21 cellular contexts compared by ENCODE assay signal in the genomic region with DNA sequence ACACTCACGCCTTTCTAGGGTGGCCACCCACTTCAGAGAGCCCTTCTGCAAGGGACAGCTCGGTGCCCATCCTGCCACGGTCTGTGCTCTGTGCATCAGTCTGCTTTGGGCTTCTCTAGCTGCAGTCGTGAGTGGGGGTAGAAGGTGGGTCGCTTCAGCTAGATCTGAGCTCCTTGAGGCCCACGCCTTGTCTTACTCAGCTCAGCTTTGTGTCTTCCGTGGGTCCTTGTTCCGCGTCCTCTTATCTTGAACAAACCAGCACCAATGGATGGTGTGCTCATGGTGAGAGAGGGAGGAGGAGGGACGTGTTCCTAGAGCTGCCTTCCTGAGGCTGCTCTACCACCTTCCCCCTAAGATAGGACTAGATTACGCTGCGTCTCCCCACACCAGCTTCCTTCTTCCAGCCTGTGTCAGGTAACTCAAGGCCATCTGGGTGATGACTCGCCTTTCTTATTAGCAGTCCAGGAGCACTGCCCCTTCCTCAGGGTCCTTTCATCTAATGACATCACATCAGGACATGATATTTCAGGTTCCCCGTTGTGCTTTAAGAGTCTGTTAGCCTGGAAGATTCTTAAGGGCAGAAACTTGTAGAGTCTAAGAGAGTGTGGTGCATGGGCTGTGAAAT.
DNase-seq lines count a peak whose midpoint lies in the region; ATAC-seq and TF ChIP-seq lines count a peak whose summit lies in the region.
"Had no signal": no experiment of that assay in that cellular context is flagged by ENCODE, and none has a peak within 500 bp of the region (broad histone marks: within the 10 kb centered on the region; RNA-seq: fewer than 3 reads in every experiment).

No MANE protein-coding gene starts in this region.

- ATAC-seq in HG03097 (IDR thresholded peaks at IDR 0.05; ENCODE audit: low FRiP score, unreplicated experiment): no peak
- ATAC-seq in HG03521 (IDR thresholded peaks at IDR 0.05; ENCODE audit: unreplicated experiment): no peak
- ATAC-seq in HG02610 (IDR thresholded peaks at IDR 0.05; ENCODE audit: unreplicated experiment): no peak

- H3K4me3 ChIP-seq in osteoblast (ENCODE audit: insufficient read depth, low read length) (no peak overlapping the region), A673 (ENCODE audit: low read depth, low read length, poor library complexity, severe bottlenecking) (no peak overlapping the region)

- DNase-seq in CMK (ENCODE audit: low read depth) (peak; percentile 22), amniotic epithelial cell (ENCODE audit: low read depth) (peak; percentile 39), head of caudate nucleus (peak in 31 of 42 donors; percentile 19 to 90 (median 64)), osteoblast (ENCODE audit: insufficient read length, low spot score, missing footprints) (peak; percentile 57), A673 (ENCODE audit: low spot score) (no peak)
- DNase-seq: AML-193; Calu3; CD8-positive, alpha-beta memory T cell; DND-41; H7; NCI-H1048; NCI-H1417; NCI-H1694; NCI-H2029 treated with DMSO at 0.1 percent for 48 hours; NCI-H526 treated with DMSO at 0.1 percent for 48 hours; Right ventricle myocardium superior had no signal

- BruUV-seq in A673 (replicated peaks; lab: Mats Ljungman, UMichigan): no TSS peak

- H4K20me1 ChIP-seq in osteoblast (ENCODE audit: insufficient read depth, low read length): peaks cover 46% of the 10 kb centered on the region

- no peaks in the 10 kb centered on the region for H3K9me3 ChIP-seq in osteoblast (ENCODE audit: low read depth, low read length)
- no peaks in the 10 kb centered on the region for H3K9me3 ChIP-seq in A673 (ENCODE audit: low read depth, low read length, poor library complexity, severe bottlenecking)

- CTCF ChIA-PET in A673 (lab: Charles Lee): no interaction called here

- H3K4me1 ChIP-seq in osteoblast (ENCODE audit: insufficient read depth, low read length) (no peaks in the 10 kb centered on the region), A673 (ENCODE audit: insufficient read depth, low read length, poor library complexity, severe bottlenecking) (peaks cover 27% of the 10 kb centered on the region)

- peaks cover 65% of the 10 kb centered on the region for H3K27me3 ChIP-seq in osteoblast (ENCODE audit: insufficient read depth, low read length)
- H3K27me3 ChIP-seq in A673 (replicated peaks; ENCODE audit: insufficient read depth, low read depth, low read length, poor library complexity): peaks cover 6% of the 10 kb centered on the region

- no peaks in the 10 kb centered on the region for H3K36me3 ChIP-seq in osteoblast (ENCODE audit: insufficient read depth, low read length)
- no peaks in the 10 kb centered on the region for H3K36me3 ChIP-seq in A673 (ENCODE audit: insufficient read depth, low read length, poor library complexity, severe bottlenecking)

- TF ChIP-seq CTCF in osteoblast (IDR thresholded peaks at IDR 0.05; ENCODE audit: extremely low read depth, low read depth, low read length) (no peak), A673 (conservative IDR thresholded peaks at IDR 0.05; ENCODE audit: low read depth, low read length) (no peak)

- intact Hi-C loops in head of caudate nucleus (cut with DNase I) (no loop called here), A673 (cut with micrococcal nuclease; ENCODE audit: unreplicated experiment) (no loop called here)

- POLR2A ChIA-PET in A673 (lab: Charles Lee; ENCODE audit: low non-redundant PET): interaction anchor here (1.2 kb wide), 1 partner anchor 38 kb away, joined by 3 read pairs; no protein-coding TSS in a partner anchor

- H3K27ac ChIP-seq in osteoblast (ENCODE audit: low read depth, low read length) (no peak overlapping the region), A673 (ENCODE audit: low read depth, low read length, poor library complexity, severe bottlenecking) (no peak overlapping the region)
- H3K27ac ChIP-seq: C4-2B, HL-60 had no signal

- H3K4me2 ChIP-seq in osteoblast (ENCODE audit: insufficient read depth, low read length): no peak overlapping the region

- H2AFZ ChIP-seq in osteoblast (ENCODE audit: low read length): no peak overlapping the region

- no peaks in the 10 kb centered on the region for H3K79me2 ChIP-seq in osteoblast (ENCODE audit: insufficient read depth, low read length)
